24 cellular contexts compared by ENCODE assay signal in genomic region chr7:55147101-55147500, GRCh38.
"Had no signal": no experiment of that assay in that cellular context is flagged by ENCODE, and none has a peak within 500 bp of the region (broad histone marks: within the 10 kb centered on the region; RNA-seq: fewer than 3 reads in every experiment).

No MANE protein-coding gene starts in this region.

- FAIRE-seq: pancreas, small intestine had no signal

- H3K27me3 ChIP-seq: pancreas, sigmoid colon, transverse colon, vagina had no signal

- H3K36me3 ChIP-seq: prostate gland had no signal

- H3K27ac ChIP-seq: left ventricle myocardium inferior, pancreas, prostate gland, sigmoid colon, transverse colon, vagina had no signal

- H3K4me3 ChIP-seq: left ventricle myocardium inferior, lung, mucosa of descending colon, pancreas, prostate gland, sigmoid colon, transverse colon, vagina had no signal

- H3K4me1 ChIP-seq: pancreas, prostate gland, transverse colon, vagina had no signal

- DNase-seq: hippocampal formation; islet precursor cell; left ventricle myocardium inferior; midbrain; mucosa of descending colon; naive thymus-derived CD4-positive, alpha-beta T cell; nucleus accumbens; pancreas; posterior cingulate gyrus; retina; right cardiac atrium; sigmoid colon; small intestine; stimulated activated CD4-positive, alpha-beta T cell treated with anti-CD3 and anti-CD28 coated beads, Interleukin-1b, Interleukin-23, amount 100 ng/mL, for 48 hours; stimulated activated CD4-positive, alpha-beta T cell treated with anti-CD3 and anti-CD28 coated beads, Interleukin-2, amount 100 ng/mL, for 48 hours; stimulated activated CD4-positive, alpha-beta T cell treated with anti-CD3 and anti-CD28 coated beads, Interleukin-4, amount 100 ng/mL, for 4 hours; stimulated activated CD8-positive, alpha-beta memory T cell treated with anti-CD3 and anti-CD28 coated beads, Interleukin-4, amount 100 ng/mL, for 48 hours; stimulated activated naive CD4-positive, alpha-beta T cell treated with Interleukin-2 at 50 U/mL for 16 hours; stimulated activated naive CD8-positive, alpha-beta T cell treated with anti-CD3 and anti-CD28 coated beads, Interleukin-15, amount 100 ng/mL, for 72 hours; substantia nigra; transverse colon had no signal

- H3K9me3 ChIP-seq: left ventricle myocardium inferior, mucosa of descending colon, pancreas, prostate gland, sigmoid colon, transverse colon, vagina had no signal
